8 cellular contexts compared by ENCODE assay signal in genomic region chr12:53441040-53441833, GRCh38. TPM values are rescaled to one million over a fixed set of nuclear protein-coding genes. Genes with fewer than 3 reads are reported as not detected.
DNase-seq lines count a peak whose midpoint lies in the region; ATAC-seq, FAIRE-seq and TF ChIP-seq lines count a peak whose summit lies in the region.

Gene PRR13 (plus strand): TSS chr12:53441734. CDS start chr12:53442715, 981 bp downstream.

- H3K36me3 ChIP-seq in adrenal gland (replicated peaks in 1 of 2): peaks cover 0 to 24% of the 10 kb centered on the region in 2 donors
- peaks cover 0 to 28% (median 24%) of the 10 kb centered on the region in 9 donors for H3K36me3 ChIP-seq in heart left ventricle
- H3K36me3 ChIP-seq in upper lobe of left lung: peaks cover 3 to 28% (median 19%) of the 10 kb centered on the region in 4 donors

- peak within 1 kb of the TSS; percentile 85 to 98 (median 95) for H3K27ac ChIP-seq in adrenal gland
- peak within 1 kb of the TSS; percentile 73 to 93 (median 89) for H3K27ac ChIP-seq in heart left ventricle
- peak within 1 kb of the TSS; percentile 88 to 94 (median 91) for H3K27ac ChIP-seq in upper lobe of left lung

- FAIRE-seq in GM12892 (lab: Jason Lieb, UNC): peak; percentile 91

- WGBS in adrenal gland, 4 donors: 0 to 3% (median 1%) methylated on average over 29 to 31 of the region's 31 CpGs
- 0 to 1% (median 1%) methylated on average over 27 to 31 of the region's 31 CpGs for WGBS in heart left ventricle, 4 donors
- WGBS in upper lobe of left lung, 2 donors: 2% methylated on average over 20 to 31 of the region's 31 CpGs

- H3K9me3 ChIP-seq in adrenal gland (replicated peaks in 1 of 3): no peaks in the 10 kb centered on the region
- H3K9me3 ChIP-seq in heart left ventricle: no peaks in the 10 kb centered on the region
- no peaks in the 10 kb centered on the region for H3K9me3 ChIP-seq in upper lobe of left lung

- ATAC-seq in HG02852 (IDR thresholded peaks at IDR 0.05; ENCODE audit: unreplicated experiment): peak; percentile 96
- ATAC-seq in heart left ventricle: peak; percentile 99
- ATAC-seq in upper lobe of left lung (ENCODE audit: low FRiP score in 2 of 2): peak; percentile 99 to 100

- TF ChIP-seq POLR2A in GM12892 (IDR thresholded peaks at IDR 0.05; ENCODE audit: low read depth, low read length) (peak; percentile 99), adrenal gland (IDR thresholded peaks at IDR 0.05) (peak; percentile 87 to 97), heart left ventricle (IDR thresholded peaks at IDR 0.05) (peak; percentile 50 to 92), upper lobe of left lung (IDR thresholded peaks at IDR 0.05) (peak in 3 of 4 donors; percentile 88 to 97 (median 93))

- no peak for TF ChIP-seq CTCF in adrenal gland (IDR thresholded peaks at IDR 0.05)
- TF ChIP-seq CTCF in heart left ventricle (IDR thresholded peaks at IDR 0.05): no peak
- TF ChIP-seq CTCF in upper lobe of left lung (IDR thresholded peaks at IDR 0.05): no peak

- H3K4me3 ChIP-seq in adrenal gland: peak within 1 kb of the TSS in 3 of 4 donors; percentile 14 to 66 (median 63)
- peak within 1 kb of the TSS; percentile 58 to 95 (median 70) for H3K4me3 ChIP-seq in heart left ventricle
- peak within 1 kb of the TSS; percentile 49 to 80 (median 66) for H3K4me3 ChIP-seq in upper lobe of left lung

- H3K4me1 ChIP-seq in adrenal gland (replicated peaks in 1 of 2): peaks cover 12 to 36% of the 10 kb centered on the region in 2 donors
- H3K4me1 ChIP-seq in heart left ventricle: peaks cover 5 to 37% (median 12%) of the 10 kb centered on the region in 12 donors
- H3K4me1 ChIP-seq in upper lobe of left lung: peaks cover 28 to 38% (median 34%) of the 10 kb centered on the region in 4 donors

- H3K27me3 ChIP-seq in adrenal gland (no peaks in the 10 kb centered on the region), heart left ventricle (no peaks in the 10 kb centered on the region), upper lobe of left lung (no peaks in the 10 kb centered on the region)

- intact Hi-C loops in adrenal gland (cut with DNase I) (no loop called here), heart left ventricle (cut with DNase I) (loop anchor here in 1 of 10 donors (2.0 kb wide), 1 partner anchor 60 kb away; the partner anchor contains the start of gene TARBP2), posterior cingulate gyrus (cut with DNase I) (no loop called here)

- peak; percentile 91 for DNase-seq in GM12892 (ENCODE audit: insufficient read length)
- peak; percentile 100 for DNase-seq in NCI-H146 (lab: John Stamatoyannopoulos, UW)
- peak; percentile 96 to 99 (median 99) for DNase-seq in T-helper 1 cell
- DNase-seq in adrenal gland: peak; percentile 99 to 100 (median 99)
- DNase-seq in heart left ventricle: peak; percentile 98 to 99 (median 99)
- peak; percentile 96 to 99 (median 96) for DNase-seq in posterior cingulate gyrus
- DNase-seq in upper lobe of left lung: peak; percentile 96 to 100

- no peak for TF ChIP-seq EP300 in upper lobe of left lung (IDR thresholded peaks at IDR 0.05)

RNA-seq across cellular contexts. Expression of gene PRR13, which starts in this region (rescaled TPM):
- polyA plus RNA-seq in GM12892 (2012; ENCODE audit: missing spikeins): 227 TPM
- total RNA-seq in adrenal gland (100 to 1,000 TPM in 6 of 8 donors, 10 to 100 TPM in 2; 68.2 to 233 (median 154) TPM), heart left ventricle (100 to 1,000 TPM in 1 of 9 donors, 10 to 100 TPM in 8; 25.7 to 100 (median 53.1) TPM), upper lobe of left lung (100 to 1,000 TPM in 3 of 6 donors, 10 to 100 TPM in 3; 81.5 to 198 (median 105) TPM)
- polyA plus RNA-seq in adrenal gland (100 to 1,000 TPM; 127 to 407 (median 130) TPM), heart left ventricle (100 to 1,000 TPM in 1 of 2 donors, 10 to 100 TPM in 1; 39.5 to 121 TPM)

Comparison
In these comparisons a context has a peak if more than half of its experiments do, and no peak if none do; other contexts are left out.
1. Peak in every context shown above with its lines: DNase-seq, ATAC-seq, H3K4me3 ChIP-seq and H3K27ac ChIP-seq.